ENCODE assay signal across 13 cellular contexts in the genomic region with DNA sequence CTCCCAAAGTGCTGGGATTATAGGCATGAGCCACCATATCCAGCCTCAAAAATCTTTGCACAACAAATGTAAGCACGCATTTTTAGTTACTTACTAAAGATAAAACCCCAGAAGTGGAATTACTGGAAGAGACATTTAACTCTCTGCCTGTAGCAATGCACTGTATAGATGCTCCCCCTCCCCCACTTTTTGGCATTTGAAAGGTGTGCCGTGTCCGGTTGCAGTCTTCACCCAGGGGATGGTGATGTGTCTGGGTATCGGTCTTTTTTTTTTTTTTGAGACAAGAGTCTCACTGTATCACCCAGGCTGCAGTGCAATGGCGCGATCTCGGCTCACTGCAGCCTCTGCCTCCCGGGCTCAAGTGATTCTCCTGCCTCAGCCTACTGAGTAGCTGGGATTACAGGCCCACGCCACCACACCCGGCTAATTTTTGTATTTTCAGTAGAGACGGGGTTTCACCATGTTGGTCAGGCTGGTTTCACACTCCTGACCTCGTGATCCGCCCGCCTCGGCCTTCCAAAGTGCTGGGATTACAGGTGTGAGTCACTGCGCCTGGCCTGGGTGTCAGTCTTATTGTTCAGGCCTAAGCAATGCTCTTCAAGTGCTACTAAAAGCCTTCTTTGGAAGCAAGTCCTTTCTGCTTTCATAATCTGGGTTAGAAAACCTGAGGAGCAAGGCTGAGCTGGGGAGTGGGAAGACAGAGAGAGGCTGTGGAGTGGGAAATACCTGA. TPM values are rescaled to one million over a fixed set of nuclear protein-coding genes. Genes with fewer than 3 reads are reported as not detected.
"Had no signal": no experiment of that assay in that cellular context is flagged by ENCODE, and none has a peak within 500 bp of the region (broad histone marks: within the 10 kb centered on the region; RNA-seq: fewer than 3 reads in every experiment).

No MANE protein-coding gene starts in this region.

RNA-seq across cellular contexts. Expression of a gene that starts 23.0 kb away (rescaled TPM):
- total RNA-seq: activated B cell treated with CpG ODN at 0.5 μM for 24 hours; activated CD8-positive, alpha-beta memory T cell treated with anti-CD3 and anti-CD28 coated beads for 36 hours; activated CD8-positive, alpha-beta memory T cell treated with anti-CD3 and anti-CD28 coated beads, Interleukin-2, amount 10 ng/mL, durations not matched to agents 7 days and 5 days; activated CD8-positive, alpha-beta T cell treated with anti-CD3 and anti-CD28 coated beads, Interleukin-2, amount 10 ng/mL, durations not matched to agents 7 days and 5 days; activated naive CD4-positive, alpha-beta T cell treated with anti-CD3 and anti-CD28 coated beads for 36 hours; activated naive CD8-positive, alpha-beta T cell treated with anti-CD3 and anti-CD28 coated beads for 36 hours; activated T-helper 1 cell treated with anti-CD3 and anti-CD28 coated beads, Interleukin-12 subunit alpha, Interleukin-12 subunit beta, Interleukin-2, Interleukin-4 antibody, amounts not matched to agents 30 ng/mL and 10 ng/mL and 1 ng/mL, durations not matched to agents 14 hours and 24 hours and 36 hours; activated T-helper 2 cell treated with anti-CD3 and anti-CD28 coated beads, Interferon-gamma antibody, Interleukin-2, Interleukin-4, amounts not matched to agents 10 μg/mL and 5 μg/mL and 100 μg/mL, durations not matched to agents 14 hours and 24 hours and 36 hours; ascending aorta; cardiac muscle cell; foreskin keratinocyte; gastrocnemius medialis; T-helper 17 cell had no signal
- polyA plus RNA-seq: cardiac muscle cell had no signal
